In the genomic region with DNA sequence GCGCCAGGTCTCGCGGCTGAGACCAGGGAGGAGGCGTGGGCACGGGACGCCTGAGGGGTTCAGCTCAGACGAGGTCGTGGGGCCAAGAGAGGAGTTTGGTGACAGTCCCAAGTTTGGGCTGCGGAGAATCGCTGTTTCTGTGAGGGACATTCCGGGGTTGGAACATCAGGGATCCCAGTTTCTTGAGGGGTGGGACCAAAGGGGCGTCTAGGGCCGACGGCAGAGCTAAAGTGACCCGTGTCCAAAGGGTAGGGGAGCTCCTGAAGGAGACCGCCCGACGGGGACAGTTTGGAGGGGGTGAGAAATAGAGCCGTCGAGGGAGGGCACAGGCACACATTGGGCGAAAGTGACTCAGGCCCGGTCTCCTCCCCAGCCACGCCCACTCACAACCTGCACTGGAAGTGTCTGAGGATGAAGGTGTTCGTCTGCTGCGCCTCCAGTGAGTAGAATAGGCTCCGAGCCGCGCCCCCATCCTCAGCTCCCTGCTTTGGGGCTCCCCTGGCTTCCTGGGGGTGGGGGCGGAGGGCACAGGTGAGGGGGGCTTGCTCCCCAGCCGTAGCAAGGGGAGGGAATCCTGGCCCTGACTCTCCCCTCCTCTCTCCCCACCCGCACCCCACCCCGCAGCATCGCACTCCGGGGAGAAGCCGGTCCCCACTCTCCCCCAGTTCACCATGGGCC, we compare ENCODE assay signal across 8 cellular contexts. TPM values are rescaled to one million over a fixed set of nuclear protein-coding genes. Genes with fewer than 3 reads are reported as not detected.
DNase-seq lines count a peak whose midpoint lies in the region; ATAC-seq and TF ChIP-seq lines count a peak whose summit lies in the region.

No MANE protein-coding gene starts in this region.

- DNase-seq in NCI-H2227 (lab: John Stamatoyannopoulos, UW; ENCODE audit: unreplicated experiment) (peak; percentile 63), NCI-H2227 treated with DMSO at 0.1 percent for 48 hours (lab: John Stamatoyannopoulos, UW) (no peak), SK-MEL-5 (ENCODE audit: low read depth, low spot score) (peak; percentile 57), left ventricle myocardium superior (peak; percentile 69), sigmoid colon (peak; percentile 85), NCI-H510A (lab: John Stamatoyannopoulos, UW) (no peak)
- DNase-seq in activated naive CD4-positive, alpha-beta T cell treated with anti-CD3 and anti-CD28 coated beads for 36 hours = peak; percentile 89

- H3K36me3 Mint-ChIP-seq in activated naive CD4-positive, alpha-beta T cell treated with anti-CD3 and anti-CD28 coated beads for 36 hours (ENCODE audit: low read depth) = no peaks in the 10 kb centered on the region

- no peak for TF ChIP-seq EP300 in sigmoid colon (IDR thresholded peaks at IDR 0.05)

- in situ Hi-C loops in SK-MEL-5 (cut with HindIII; ENCODE audit: low pct_unique_long_range_greater_than_20kb, low sequenced_read_pairs) = no loop called here

- H3K36me3 ChIP-seq in sigmoid colon = no peaks in the 10 kb centered on the region

- peaks cover 32% of the 10 kb centered on the region for H3K27me3 Mint-ChIP-seq in activated naive CD4-positive, alpha-beta T cell treated with anti-CD3 and anti-CD28 coated beads for 36 hours (ENCODE audit: low read depth)

- H3K9me3 Mint-ChIP-seq in activated naive CD4-positive, alpha-beta T cell treated with anti-CD3 and anti-CD28 coated beads for 36 hours = no peaks in the 10 kb centered on the region

- no peak for TF ChIP-seq POLR2A in sigmoid colon (IDR thresholded peaks at IDR 0.05)

- peaks cover 0 to 41% (median 39%) of the 10 kb centered on the region in 4 donors for H3K4me1 ChIP-seq in sigmoid colon

- H3K4me1 Mint-ChIP-seq in activated naive CD4-positive, alpha-beta T cell treated with anti-CD3 and anti-CD28 coated beads for 36 hours (ENCODE audit: low read depth) = peaks cover 33% of the 10 kb centered on the region

- ATAC-seq in left ventricle myocardium superior = peak; percentile 28
- ATAC-seq in GM19463 (IDR thresholded peaks at IDR 0.05; ENCODE audit: unreplicated experiment) = no peak

- H3K9me3 ChIP-seq in sigmoid colon = no peaks in the 10 kb centered on the region

- TF ChIP-seq CTCF in sigmoid colon (IDR thresholded peaks at IDR 0.05) = no peak

- peak overlapping the region; percentile 88 for H3K27ac Mint-ChIP-seq in activated naive CD4-positive, alpha-beta T cell treated with anti-CD3 and anti-CD28 coated beads for 36 hours

- H3K4me3 ChIP-seq in sigmoid colon = peak overlapping the region; percentile 44 to 73 (median 68)

- CTCF ChIA-PET in activated naive CD4-positive, alpha-beta T cell treated with anti-CD3 and anti-CD28 coated beads for 36 hours (lab: Charles Lee) = interaction anchor here (0.7 to 4.6 kb wide), 43 partner anchors 9 to 526 kb away, joined by 3 to 75 read pairs (median 4); partner anchors contain the start of genes ADAM15, CLK2, EFNA4 and KRTCAP2

- peak overlapping the region; percentile 86 to 94 (median 89) for H3K27ac ChIP-seq in sigmoid colon

- intact Hi-C loops in activated naive CD4-positive, alpha-beta T cell treated with anti-CD3 and anti-CD28 coated beads for 36 hours (cut with micrococcal nuclease) = loop anchor here (1.0 to 2.0 kb wide), 4 partner anchors 69 to 527 kb away; partner anchors contain the start of genes UBE2Q1 and ZBTB7B
- intact Hi-C loops in left ventricle myocardium superior (cut with micrococcal nuclease) = loop anchor here (2.0 kb wide), 1 partner anchor 41 kb away; no protein-coding TSS in a partner anchor
- intact Hi-C loops in sigmoid colon (cut with DNase I) = loop anchor here (2.0 kb wide), 1 partner anchor 35 kb away; the partner anchor contains the start of gene ADAM15

- H3K27me3 ChIP-seq in sigmoid colon = peaks cover 31 to 38% (median 38%) of the 10 kb centered on the region in 3 donors

- H3K4me3 Mint-ChIP-seq in activated naive CD4-positive, alpha-beta T cell treated with anti-CD3 and anti-CD28 coated beads for 36 hours = peak overlapping the region; percentile 95

- 2 to 4% methylated on average over 35 of the region's 35 CpGs for WGBS in sigmoid colon, 2 donors

RNA-seq across cellular contexts. Expression of gene EFNA3, which starts 7.0 kb away (rescaled TPM):
- 6.6 and 8.2 TPM in 2 replicates for total RNA-seq in SK-MEL-5 (2014; rRNA removed; shearing (Covaris generic))
- polyA plus RNA-seq in SK-MEL-5 (2015; cell fraction: cytosol; rRNA removed) = 6.1 and 10.2 TPM in 2 replicates
- 9.8 and 17.4 TPM in 2 replicates for polyA plus RNA-seq in SK-MEL-5 (2015; cell fraction: nucleus; rRNA removed)
- total RNA-seq in activated naive CD4-positive, alpha-beta T cell treated with anti-CD3 and anti-CD28 coated beads for 36 hours = 1 to 10 TPM; 1.3 to 2.5 TPM
- total RNA-seq in left ventricle myocardium superior = 1.1 TPM
- 1 to 10 TPM in 3 of 4 donors, under 1 TPM in 1; 0.27 to 3.0 (median 1.9) TPM for total RNA-seq in sigmoid colon
- 1 to 10 TPM; 8.4 to 9.0 (median 8.5) TPM for polyA plus RNA-seq in sigmoid colon

RNA-seq across cellular contexts. Expression of gene EFNA4, which starts 22.1 kb away (rescaled TPM):
- 12.7 and 13.9 TPM in 2 replicates for total RNA-seq in SK-MEL-5 (2014; rRNA removed; shearing (Covaris generic))
- 9.2 and 9.3 TPM in 2 replicates for polyA plus RNA-seq in SK-MEL-5 (2015; cell fraction: cytosol; rRNA removed)
- polyA plus RNA-seq in SK-MEL-5 (2015; cell fraction: nucleus; rRNA removed) = 5.1 and 12.7 TPM in 2 replicates
- total RNA-seq in activated naive CD4-positive, alpha-beta T cell treated with anti-CD3 and anti-CD28 coated beads for 36 hours = 1 to 10 TPM; 3.3 to 4.5 TPM
- total RNA-seq in left ventricle myocardium superior = 2.3 TPM
- total RNA-seq in sigmoid colon = 1 to 10 TPM; 1.6 to 5.0 (median 3.1) TPM
- 10 to 100 TPM; 10.2 to 22.2 (median 12.0) TPM for polyA plus RNA-seq in sigmoid colon

RNA-seq across cellular contexts. Expression of gene ADAM15, which starts 34.5 kb away (rescaled TPM):
- 62.0 and 67.1 TPM in 2 replicates for total RNA-seq in SK-MEL-5 (2014; rRNA removed; shearing (Covaris generic))
- polyA plus RNA-seq in SK-MEL-5 (2015; cell fraction: cytosol; rRNA removed) = 190 and 220 TPM in 2 replicates
- 156 and 168 TPM in 2 replicates for polyA plus RNA-seq in SK-MEL-5 (2015; cell fraction: nucleus; rRNA removed)
- 10 to 100 TPM; 53.8 to 55.8 TPM for total RNA-seq in activated naive CD4-positive, alpha-beta T cell treated with anti-CD3 and anti-CD28 coated beads for 36 hours
- total RNA-seq in left ventricle myocardium superior = 84.2 TPM
- total RNA-seq in sigmoid colon = 10 to 100 TPM; 42.6 to 66.7 (median 53.1) TPM
- polyA plus RNA-seq in sigmoid colon = 100 to 1,000 TPM in 1 of 3 donors, 10 to 100 TPM in 2; 37.8 to 186 (median 55.9) TPM

RNA-seq across cellular contexts. Expression of gene EFNA1, which starts 42.0 kb away (rescaled TPM):
- total RNA-seq in SK-MEL-5 (2014; rRNA removed; shearing (Covaris generic)) = 25.3 and 25.7 TPM in 2 replicates
- 61.8 and 65.8 TPM in 2 replicates for polyA plus RNA-seq in SK-MEL-5 (2015; cell fraction: cytosol; rRNA removed)
- polyA plus RNA-seq in SK-MEL-5 (2015; cell fraction: nucleus; rRNA removed) = 63.8 and 73.2 TPM in 2 replicates
- total RNA-seq in activated naive CD4-positive, alpha-beta T cell treated with anti-CD3 and anti-CD28 coated beads for 36 hours = under 1 TPM; 0.26 to 0.32 TPM
- total RNA-seq in left ventricle myocardium superior (51.0 TPM), sigmoid colon (10 to 100 TPM; 15.5 to 22.5 (median 16.4) TPM)
- polyA plus RNA-seq in sigmoid colon = 100 to 1,000 TPM in 1 of 3 donors, 10 to 100 TPM in 2; 34.7 to 112 (median 48.1) TPM

RNA-seq across cellular contexts. Expression of gene SLC50A1, which starts 50.0 kb away (rescaled TPM):
- total RNA-seq in SK-MEL-5 (2014; rRNA removed; shearing (Covaris generic)) = 57.4 and 61.6 TPM in 2 replicates
- 53.0 and 66.4 TPM in 2 replicates for polyA plus RNA-seq in SK-MEL-5 (2015; cell fraction: cytosol; rRNA removed)
- polyA plus RNA-seq in SK-MEL-5 (2015; cell fraction: nucleus; rRNA removed) = 47.5 and 70.9 TPM in 2 replicates
- 10 to 100 TPM; 48.4 to 52.7 TPM for total RNA-seq in activated naive CD4-positive, alpha-beta T cell treated with anti-CD3 and anti-CD28 coated beads for 36 hours
- total RNA-seq in left ventricle myocardium superior = 8.8 TPM
- 10 to 100 TPM in 3 of 4 donors, 1 to 10 TPM in 1; 8.0 to 21.4 (median 14.0) TPM for total RNA-seq in sigmoid colon
- 100 to 1,000 TPM in 1 of 3 donors, 10 to 100 TPM in 2; 46.8 to 151 (median 77.4) TPM for polyA plus RNA-seq in sigmoid colon

Comparison
In these comparisons a context has a peak if more than half of its experiments do, and no peak if none do; other contexts are left out.
1. DNase-seq: peak in NCI-H2227 (single experiment), SK-MEL-5 (single experiment), activated naive CD4-positive, alpha-beta T cell treated with anti-CD3 and anti-CD28 coated beads for 36 hours (single experiment), left ventricle myocardium superior (single experiment) and sigmoid colon (single experiment); none in NCI-H2227 treated with DMSO at 0.1 percent for 48 hours (single experiment) and NCI-H510A (single experiment).